1 cellular context compared by ENCODE assay signal in genomic region chr1:6100801-6101783, GRCh38.
TF ChIP-seq lines count a peak whose summit lies in the region.

No MANE protein-coding gene starts in this region.

TF ChIP-seq in H1, 55 proteins besides CTCF, POLR2A, EP300 and RAD21:
- TF ChIP-seq TEAD4 (IDR thresholded peaks at IDR 0.05; ENCODE audit: low read depth, low read length), result no peak
- TF ChIP-seq TAF1 (IDR thresholded peaks at IDR 0.05; ENCODE audit: low read depth, low read length), result no peak
- no peak for TF ChIP-seq SP1 (IDR thresholded peaks at IDR 0.05; ENCODE audit: low read depth, low read length)
- TF ChIP-seq, protein P1, sequence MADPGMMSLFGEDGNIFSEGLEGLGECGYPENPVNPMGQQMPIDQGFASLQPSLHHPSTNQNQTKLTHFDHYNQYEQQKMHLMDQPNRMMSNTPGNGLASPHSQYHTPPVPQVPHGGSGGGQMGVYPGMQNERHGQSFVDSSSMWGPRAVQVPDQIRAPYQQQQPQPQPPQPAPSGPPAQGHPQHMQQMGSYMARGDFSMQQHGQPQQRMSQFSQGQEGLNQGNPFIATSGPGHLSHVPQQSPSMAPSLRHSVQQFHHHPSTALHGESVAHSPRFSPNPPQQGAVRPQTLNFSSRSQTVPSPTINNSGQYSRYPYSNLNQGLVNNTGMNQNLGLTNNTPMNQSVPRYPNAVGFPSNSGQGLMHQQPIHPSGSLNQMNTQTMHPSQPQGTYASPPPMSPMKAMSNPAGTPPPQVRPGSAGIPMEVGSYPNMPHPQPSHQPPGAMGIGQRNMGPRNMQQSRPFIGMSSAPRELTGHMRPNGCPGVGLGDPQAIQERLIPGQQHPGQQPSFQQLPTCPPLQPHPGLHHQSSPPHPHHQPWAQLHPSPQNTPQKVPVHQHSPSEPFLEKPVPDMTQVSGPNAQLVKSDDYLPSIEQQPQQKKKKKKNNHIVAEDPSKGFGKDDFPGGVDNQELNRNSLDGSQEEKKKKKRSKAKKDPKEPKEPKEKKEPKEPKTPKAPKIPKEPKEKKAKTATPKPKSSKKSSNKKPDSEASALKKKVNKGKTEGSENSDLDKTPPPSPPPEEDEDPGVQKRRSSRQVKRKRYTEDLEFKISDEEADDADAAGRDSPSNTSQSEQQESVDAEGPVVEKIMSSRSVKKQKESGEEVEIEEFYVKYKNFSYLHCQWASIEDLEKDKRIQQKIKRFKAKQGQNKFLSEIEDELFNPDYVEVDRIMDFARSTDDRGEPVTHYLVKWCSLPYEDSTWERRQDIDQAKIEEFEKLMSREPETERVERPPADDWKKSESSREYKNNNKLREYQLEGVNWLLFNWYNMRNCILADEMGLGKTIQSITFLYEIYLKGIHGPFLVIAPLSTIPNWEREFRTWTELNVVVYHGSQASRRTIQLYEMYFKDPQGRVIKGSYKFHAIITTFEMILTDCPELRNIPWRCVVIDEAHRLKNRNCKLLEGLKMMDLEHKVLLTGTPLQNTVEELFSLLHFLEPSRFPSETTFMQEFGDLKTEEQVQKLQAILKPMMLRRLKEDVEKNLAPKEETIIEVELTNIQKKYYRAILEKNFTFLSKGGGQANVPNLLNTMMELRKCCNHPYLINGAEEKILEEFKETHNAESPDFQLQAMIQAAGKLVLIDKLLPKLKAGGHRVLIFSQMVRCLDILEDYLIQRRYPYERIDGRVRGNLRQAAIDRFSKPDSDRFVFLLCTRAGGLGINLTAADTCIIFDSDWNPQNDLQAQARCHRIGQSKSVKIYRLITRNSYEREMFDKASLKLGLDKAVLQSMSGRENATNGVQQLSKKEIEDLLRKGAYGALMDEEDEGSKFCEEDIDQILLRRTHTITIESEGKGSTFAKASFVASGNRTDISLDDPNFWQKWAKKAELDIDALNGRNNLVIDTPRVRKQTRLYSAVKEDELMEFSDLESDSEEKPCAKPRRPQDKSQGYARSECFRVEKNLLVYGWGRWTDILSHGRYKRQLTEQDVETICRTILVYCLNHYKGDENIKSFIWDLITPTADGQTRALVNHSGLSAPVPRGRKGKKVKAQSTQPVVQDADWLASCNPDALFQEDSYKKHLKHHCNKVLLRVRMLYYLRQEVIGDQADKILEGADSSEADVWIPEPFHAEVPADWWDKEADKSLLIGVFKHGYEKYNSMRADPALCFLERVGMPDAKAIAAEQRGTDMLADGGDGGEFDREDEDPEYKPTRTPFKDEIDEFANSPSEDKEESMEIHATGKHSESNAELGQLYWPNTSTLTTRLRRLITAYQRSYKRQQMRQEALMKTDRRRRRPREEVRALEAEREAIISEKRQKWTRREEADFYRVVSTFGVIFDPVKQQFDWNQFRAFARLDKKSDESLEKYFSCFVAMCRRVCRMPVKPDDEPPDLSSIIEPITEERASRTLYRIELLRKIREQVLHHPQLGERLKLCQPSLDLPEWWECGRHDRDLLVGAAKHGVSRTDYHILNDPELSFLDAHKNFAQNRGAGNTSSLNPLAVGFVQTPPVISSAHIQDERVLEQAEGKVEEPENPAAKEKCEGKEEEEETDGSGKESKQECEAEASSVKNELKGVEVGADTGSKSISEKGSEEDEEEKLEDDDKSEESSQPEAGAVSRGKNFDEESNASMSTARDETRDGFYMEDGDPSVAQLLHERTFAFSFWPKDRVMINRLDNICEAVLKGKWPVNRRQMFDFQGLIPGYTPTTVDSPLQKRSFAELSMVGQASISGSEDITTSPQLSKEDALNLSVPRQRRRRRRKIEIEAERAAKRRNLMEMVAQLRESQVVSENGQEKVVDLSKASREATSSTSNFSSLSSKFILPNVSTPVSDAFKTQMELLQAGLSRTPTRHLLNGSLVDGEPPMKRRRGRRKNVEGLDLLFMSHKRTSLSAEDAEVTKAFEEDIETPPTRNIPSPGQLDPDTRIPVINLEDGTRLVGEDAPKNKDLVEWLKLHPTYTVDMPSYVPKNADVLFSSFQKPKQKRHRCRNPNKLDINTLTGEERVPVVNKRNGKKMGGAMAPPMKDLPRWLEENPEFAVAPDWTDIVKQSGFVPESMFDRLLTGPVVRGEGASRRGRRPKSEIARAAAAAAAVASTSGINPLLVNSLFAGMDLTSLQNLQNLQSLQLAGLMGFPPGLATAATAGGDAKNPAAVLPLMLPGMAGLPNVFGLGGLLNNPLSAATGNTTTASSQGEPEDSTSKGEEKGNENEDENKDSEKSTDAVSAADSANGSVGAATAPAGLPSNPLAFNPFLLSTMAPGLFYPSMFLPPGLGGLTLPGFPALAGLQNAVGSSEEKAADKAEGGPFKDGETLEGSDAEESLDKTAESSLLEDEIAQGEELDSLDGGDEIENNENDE (IDR thresholded peaks at IDR 0.05; ENCODE audit: insufficient replicate concordance, low read length), result no peak
- TF ChIP-seq KDM1A (IDR thresholded peaks at IDR 0.05; ENCODE audit: borderline replicate concordance, low read length), result no peak
- no peak for TF ChIP-seq FOSL1 (IDR thresholded peaks at IDR 0.05; ENCODE audit: insufficient read depth, low read depth, low read length)
- TF ChIP-seq CBX8 (IDR thresholded peaks at IDR 0.05; ENCODE audit: borderline replicate concordance, low read depth, low read length), result no peak
- no peak for TF ChIP-seq EZH2 (IDR thresholded peaks at IDR 0.05; ENCODE audit: low read depth, low read length, severe bottlenecking)
- TF ChIP-seq SP2 (IDR thresholded peaks at IDR 0.05; ENCODE audit: low read length), result no peak
- no peak for TF ChIP-seq TCF12 (IDR thresholded peaks at IDR 0.05; ENCODE audit: low read depth, low read length)
- TF ChIP-seq ASH2L (IDR thresholded peaks at IDR 0.05; ENCODE audit: low read length), result no peak
- TF ChIP-seq, protein P2, sequence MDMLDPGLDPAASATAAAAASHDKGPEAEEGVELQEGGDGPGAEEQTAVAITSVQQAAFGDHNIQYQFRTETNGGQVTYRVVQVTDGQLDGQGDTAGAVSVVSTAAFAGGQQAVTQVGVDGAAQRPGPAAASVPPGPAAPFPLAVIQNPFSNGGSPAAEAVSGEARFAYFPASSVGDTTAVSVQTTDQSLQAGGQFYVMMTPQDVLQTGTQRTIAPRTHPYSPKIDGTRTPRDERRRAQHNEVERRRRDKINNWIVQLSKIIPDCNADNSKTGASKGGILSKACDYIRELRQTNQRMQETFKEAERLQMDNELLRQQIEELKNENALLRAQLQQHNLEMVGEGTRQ (IDR thresholded peaks at IDR 0.05; ENCODE audit: low read length), result no peak
- TF ChIP-seq CEBPB (IDR thresholded peaks at IDR 0.05; ENCODE audit: low read depth, low read length), result no peak
- TF ChIP-seq SAP30 (IDR thresholded peaks at IDR 0.05; ENCODE audit: insufficient read depth, insufficient replicate concordance, low read length), result no peak
- no peak for TF ChIP-seq BCL11A (IDR thresholded peaks at IDR 0.05; ENCODE audit: low read depth in 2 of 2, low read length in 2 of 2)
- TF ChIP-seq MAFK (IDR thresholded peaks at IDR 0.05; ENCODE audit: low read depth, low read length), result no peak
- TF ChIP-seq CREB1 (IDR thresholded peaks at IDR 0.05), result no peak
- TF ChIP-seq CTBP2 (IDR thresholded peaks at IDR 0.05; ENCODE audit: borderline replicate concordance, insufficient read depth, insufficient read length, low read length), result no peak
- TF ChIP-seq SRF (IDR thresholded peaks at IDR 0.05; ENCODE audit: low read depth, low read length), result no peak
- TF ChIP-seq KDM4A (IDR thresholded peaks at IDR 0.05; ENCODE audit: low read depth, low read length, severe bottlenecking), result no peak
